ENCODE assay signal across 17 cellular contexts in genomic region chr12:95213928-95214327, GRCh38. TPM values are rescaled to one million over a fixed set of nuclear protein-coding genes. Genes with fewer than 3 reads are reported as not detected.
A peak's percentile ranks its signal among the peaks of the same experiment; 100 is the strongest.
DNase-seq lines count a peak whose midpoint lies in the region; ATAC-seq, FAIRE-seq and TF ChIP-seq lines count a peak whose summit lies in the region.
"Had no signal": no experiment of that assay in that cellular context is flagged by ENCODE, and none has a peak within 500 bp of the region (broad histone marks: within the 10 kb centered on the region; RNA-seq: fewer than 3 reads in every experiment).

No MANE protein-coding gene starts in this region.

- SMC1A ChIA-PET in GM12878 (lab: Charles Lee; ENCODE audit: uncharacterized antibody, unreplicated experiment), result interaction anchor here (1.0 to 1.2 kb wide), 2 partner anchors 72 to 321 kb away, joined by 3 to 4 read pairs; no protein-coding TSS in a partner anchor

- POLR2A ChIA-PET in GM12878 (lab: Charles Lee) (interaction anchor here (1.0 to 2.2 kb wide), 3 partner anchors 9 to 15 kb away, joined by 3 to 7 read pairs (median 5); no protein-coding TSS in a partner anchor), HEK293T (lab: Yijun Ruan, JAX) (interaction anchor here (0.6 kb wide), 1 partner anchor 260 kb away, joined by 4 read pairs; the partner anchor contains the start of gene METAP2)

- H3K27me3 ChIP-seq in cardiac muscle cell (no peaks in the 10 kb centered on the region), right cardiac atrium (ENCODE audit: control insufficient read depth, insufficient read depth) (no peaks in the 10 kb centered on the region), GM12878 (replicated peaks in 1 of 2; ENCODE audit: control insufficient read depth in 2 of 2, insufficient read depth in 2 of 2, low read length in 1 of 2) (no peaks in the 10 kb centered on the region), keratinocyte (ENCODE audit: control insufficient read depth, extremely low read depth, insufficient read depth, low read length) (no peaks in the 10 kb centered on the region), vagina (no peaks in the 10 kb centered on the region)

- no peaks in the 10 kb centered on the region for H3K9me1 ChIP-seq in keratinocyte (ENCODE audit: control insufficient read depth, extremely low read depth, insufficient read depth, low read length)

- TF ChIP-seq RAD21 in GM12878 (IDR thresholded peaks at IDR 0.05; ENCODE audit: insufficient read depth, low read depth, low read length), result no peak

- peak overlapping the region; percentile 49 for H3K27ac ChIP-seq in cardiac muscle cell
- no peak overlapping the region for H3K27ac ChIP-seq in right cardiac atrium (ENCODE audit: low read length)
- H3K27ac ChIP-seq in GM12878 (ENCODE audit: control insufficient read depth, insufficient read depth), result no peak overlapping the region
- H3K27ac ChIP-seq in keratinocyte (ENCODE audit: control insufficient read depth, insufficient read depth, low read length), result peak overlapping the region; percentile 98
- H3K27ac ChIP-seq in vagina, result peak overlapping the region; percentile 49

- H3K4me1 ChIP-seq in cardiac muscle cell (ENCODE audit: low read depth), result peaks cover 18% of the 10 kb centered on the region
- no peaks in the 10 kb centered on the region for H3K4me1 ChIP-seq in right cardiac atrium (ENCODE audit: control insufficient read depth, insufficient read depth, low read length)
- H3K4me1 ChIP-seq in GM12878 (ENCODE audit: control insufficient read depth, insufficient read depth, low read length), result no peaks in the 10 kb centered on the region
- H3K4me1 ChIP-seq in keratinocyte (ENCODE audit: control insufficient read depth, extremely low read depth, insufficient read depth, low read length), result peaks cover 26% of the 10 kb centered on the region
- H3K4me1 ChIP-seq in vagina, result peaks cover 12% of the 10 kb centered on the region

- dilution Hi-C loops in keratinocyte (cut with MboI; ENCODE audit: extremely low pct_ligation_motif_present, low sequenced_read_pairs), result no loop called here

- H3K9me3 ChIP-seq in cardiac muscle cell (ENCODE audit: low read depth) (no peaks in the 10 kb centered on the region), right cardiac atrium (ENCODE audit: control insufficient read depth, low read length) (no peaks in the 10 kb centered on the region), GM12878 (replicated peaks; ENCODE audit: control insufficient read depth, insufficient read depth, low read length) (no peaks in the 10 kb centered on the region), keratinocyte (ENCODE audit: control insufficient read depth, low read depth, low read length) (no peaks in the 10 kb centered on the region), vagina (no peaks in the 10 kb centered on the region)

- peak in 1 of 2 donors; percentile 32 for DNase-seq in cardiac muscle cell (ENCODE audit: low read depth in 1 of 2, low spot score in 1 of 2)
- no peak for DNase-seq in right cardiac atrium
- no peak for DNase-seq in GM12878 (ENCODE audit: low read depth, low spot score)
- DNase-seq in keratinocyte (ENCODE audit: low read depth, low spot score), result no peak
- no peak for DNase-seq in vagina (ENCODE audit: extremely low spot score in 2 of 2)
- DNase-seq in stimulated activated CD4-positive, alpha-beta T cell treated with anti-CD3 and anti-CD28 coated beads, Interleukin-2, amount 100 ng/mL, for 48 hours, result no peak
- no peak for DNase-seq in HEK293T (ENCODE audit: extremely low spot score)
- DNase-seq: ACHN; activated CD4-positive, alpha-beta memory T cell treated with anti-CD3 and anti-CD28 coated beads for 36 hours; activated T-cell treated with anti-CD3 and anti-CD28 coated beads, Interleukin-2, amount 50 U/mL, for 72 hours; CD4-positive, alpha-beta T cell; H7; NCI-H526; RPMI8226 had no signal

- TF ChIP-seq EP300 in GM12878 (IDR thresholded peaks at IDR 0.05; ENCODE audit: borderline replicate concordance in 1 of 2, control insufficient read depth in 1 of 2, low read depth in 2 of 2, low read length in 2 of 2), result no peak

- ATAC-seq in right cardiac atrium, result no peak
- no peak for ATAC-seq in GM12878
- no peak for ATAC-seq in HG03139 (IDR thresholded peaks at IDR 0.05; ENCODE audit: unreplicated experiment)
- ATAC-seq: activated T-cell treated with anti-CD3 and anti-CD28 coated beads, Interleukin-2, amount 50 U/mL, for 72 hours; natural killer cell treated with Interleukin-12 subunit alpha and Interleukin-12 subunit beta and Interleukin-15 and Interleukin-18, amount 100 ng/mL, for 72 hours had no signal

- RAD21 ChIA-PET in GM12878 (lab: Charles Lee; ENCODE audit: unreplicated experiment), result interaction anchor here (3.0 to 5.1 kb wide), 2 partner anchors 16 to 97 kb away, joined by 16 to 38 read pairs; no protein-coding TSS in a partner anchor

- H3K4me3 ChIP-seq in cardiac muscle cell, result no peak overlapping the region
- H3K4me3 ChIP-seq in right cardiac atrium (ENCODE audit: low read length), result no peak overlapping the region
- H3K4me3 ChIP-seq in GM12878, result no peak overlapping the region
- peak overlapping the region; percentile 12 to 97 (median 29) for H3K4me3 ChIP-seq in keratinocyte (ENCODE audit: control insufficient read depth in 2 of 3, extremely low read depth in 1 of 3, insufficient read depth in 2 of 3, low read depth in 1 of 3, low read length in 3 of 3)
- H3K4me3 ChIP-seq in vagina, result no peak overlapping the region

- TF ChIP-seq CTCF in cardiac muscle cell (IDR thresholded peaks at IDR 0.05; ENCODE audit: low read depth, low read length) (no peak), GM12878 (IDR thresholded peaks at IDR 0.05 in 2 of 3, conservative IDR thresholded peaks at IDR 0.05 in 1 of 3; ENCODE audit: control insufficient read depth in 2 of 3, extremely low read depth in 1 of 3, insufficient read depth in 1 of 3, low read depth in 3 of 3, low read length in 3 of 3) (no peak), keratinocyte (optimal IDR thresholded peaks at IDR 0.05 in 1 of 3, IDR thresholded peaks at IDR 0.05 in 1 of 3, conservative IDR thresholded peaks at IDR 0.05 in 1 of 3; ENCODE audit: extremely low read depth in 1 of 3, insufficient read depth in 2 of 3, low read length in 3 of 3) (no peak), vagina (IDR thresholded peaks at IDR 0.05) (no peak)

- intact Hi-C loops in right cardiac atrium (cut with DNase I) (loop anchor here in 3 of 4 donors (10.0 kb wide), 2 partner anchors 49 to 59 kb away; no protein-coding TSS in a partner anchor), GM12878 (cut with micrococcal nuclease; ENCODE audit: unreplicated experiment) (no loop called here), vagina (cut with DNase I) (no loop called here)

- TF ChIP-seq POLR2A in GM12878 (IDR thresholded peaks at IDR 0.05; ENCODE audit: low read depth, low read length) (no peak), vagina (IDR thresholded peaks at IDR 0.05) (no peak)

- no peak for FAIRE-seq in GM12878 (lab: Jason Lieb, UNC)
- peak; percentile 9 for FAIRE-seq in keratinocyte (lab: Jason Lieb, UNC)
- FAIRE-seq: HTR-8/SVneo had no signal

- H3K4me2 ChIP-seq in GM12878 (ENCODE audit: control insufficient read depth, insufficient read depth) (no peak overlapping the region), keratinocyte (ENCODE audit: control insufficient read depth, extremely low read depth, insufficient read depth, low read depth, low read length) (peak overlapping the region; percentile 94)

- no peaks in the 10 kb centered on the region for H3K36me3 ChIP-seq in cardiac muscle cell
- no peaks in the 10 kb centered on the region for H3K36me3 ChIP-seq in GM12878 (ENCODE audit: control insufficient read depth in 2 of 2, insufficient read depth in 2 of 2, low read length in 1 of 2)
- peaks cover 5 to 6% of the 10 kb centered on the region in 2 experiments for H3K36me3 ChIP-seq in keratinocyte (ENCODE audit: control insufficient read depth in 2 of 2, extremely low read depth in 1 of 2, insufficient read depth in 2 of 2, low read length in 2 of 2)
- H3K36me3 ChIP-seq in vagina, result no peaks in the 10 kb centered on the region

- whole genome bisulfite sequencing in right cardiac atrium, result 62% methylated on average over 1 of the region's 1 CpG
- WGBS in GM12878 (ENCODE audit: insufficient coverage, insufficient replicate concordance, low lambda C conversion rate, missing lambda C conversion rate), result 50% methylated on average over 1 of the region's 1 CpG

- no peaks in the 10 kb centered on the region for H4K20me1 ChIP-seq in GM12878 (ENCODE audit: control insufficient read depth, insufficient read depth)
- no peaks in the 10 kb centered on the region for H4K20me1 ChIP-seq in keratinocyte (ENCODE audit: control insufficient read depth, extremely low read depth, insufficient read depth, low read length)

- H3K79me2 ChIP-seq in GM12878 (ENCODE audit: control insufficient read depth, insufficient read depth, low read length), result peaks cover 35% of the 10 kb centered on the region
- H3K79me2 ChIP-seq in keratinocyte (ENCODE audit: control insufficient read depth, insufficient read depth, low read length), result peaks cover 92% of the 10 kb centered on the region

- BruUV-seq in GM12878 (replicated peaks; lab: Mats Ljungman, UMichigan), result no TSS peak

- H3K9ac ChIP-seq in GM12878 (ENCODE audit: control insufficient read depth, insufficient read depth, low read length), result no peak overlapping the region
- peak overlapping the region; percentile 99 for H3K9ac ChIP-seq in keratinocyte (ENCODE audit: control insufficient read depth, extremely low read depth, insufficient read depth, low read length)

- CTCF ChIA-PET in GM12878 (lab: Yijun Ruan, JAX) (interaction anchor here (0.6 to 4.4 kb wide), 4 partner anchors 12 to 128 kb away, joined by 3 to 46 read pairs (median 4); no protein-coding TSS in a partner anchor), HEK293T (lab: Yijun Ruan, JAX) (interaction anchor here (0.6 kb wide), 1 partner anchor 651 kb away, joined by 4 read pairs; no protein-coding TSS in a partner anchor)

- H2AFZ ChIP-seq in GM12878 (ENCODE audit: control insufficient read depth, low read depth, low read length) (no peak overlapping the region), keratinocyte (ENCODE audit: control insufficient read depth, low read length) (no peak overlapping the region)

- in situ Hi-C loops in GM12878 (cut with MboI), result no loop called here

RNA-seq across cellular contexts. Expression of gene FGD6, which starts 3.3 kb away (rescaled TPM):
- 12.4 and 19.4 TPM in 2 replicates for total RNA-seq in cardiac muscle cell
- 10.7 and 13.2 TPM in 2 replicates for polyA plus RNA-seq in cardiac muscle cell
- total RNA-seq in right cardiac atrium, result 10 to 100 TPM; 18.9 to 23.8 (median 20.8) TPM
- 2.9 TPM for polyA plus RNA-seq in right cardiac atrium
- total RNA-seq in GM12878 (2013; cell fraction: nucleolus; rRNA removed), result 6.2 and 7.0 TPM in 2 replicates
- 8.5 and 9.3 TPM in 2 replicates for total RNA-seq in GM12878 (2014; rRNA removed)
- total RNA-seq in GM12878 (2014; rRNA removed; fragmentation: Illumina TruSeq; extraction: Trizol), result 12.3 and 12.8 TPM in 2 replicates
- 11.6 and 15.5 TPM in 2 replicates for total RNA-seq in GM12878 (2021)
- 1.2 TPM for polyA plus RNA-seq in GM12878 (2011; ENCODE audit: low read depth)
- polyA plus RNA-seq in GM12878 (2011; rRNA removed), result 2.8 and 3.4 TPM in 2 replicates
- 1.2 and 1.3 TPM in 2 replicates for polyA plus RNA-seq in GM12878 (2011; cell fraction: cytosol; rRNA removed)
- polyA plus RNA-seq in GM12878 (2011; cell fraction: nucleus; rRNA removed), result 1.8 and 2.4 TPM in 2 replicates
- 1.2 and 1.5 TPM in 2 replicates for polyA plus RNA-seq in GM12878 (2012)
- polyA plus RNA-seq in GM12878 (2014; fragmentation: Illumina TruSeq; extraction: Trizol), result 9.3 and 11.5 TPM in 2 replicates
- 1 to 10 TPM; 2.4 to 3.3 TPM for polyA plus RNA-seq in GM12878 (2014; fragmentation: Nextera tagmentation; extraction: Ambion mirVana)
- polyA plus RNA-seq in GM12878 (2014; rRNA removed), result 5.7 and 6.1 TPM in 2 replicates
- 1 to 10 TPM; 9.4 to 9.6 TPM for polyA plus RNA-seq in GM12878 (2016; fragmentation: Nextera tagmentation; extraction: Ambion mirVana)
- polyA minus RNA-seq in GM12878 (2011; rRNA and poly(A)+ RNA removed), result 3.5 and 4.2 TPM in 2 replicates
- 2.1 and 3.1 TPM in 2 replicates for polyA minus RNA-seq in GM12878 (2011; cell fraction: cytosol; rRNA and poly(A)+ RNA removed)
- polyA minus RNA-seq in GM12878 (2011; cell fraction: nucleus; rRNA and poly(A)+ RNA removed), result 2.9 and 4.3 TPM in 2 replicates
- 40.4 to 54.2 TPM (median 50.8 TPM) in 3 replicates for polyA plus RNA-seq in keratinocyte
- 6.6 TPM for polyA plus RNA-seq in keratinocyte (2011; ENCODE audit: low read depth)
- 25.0 and 52.1 TPM in 2 replicates for polyA plus RNA-seq in keratinocyte (2011; cell fraction: cytosol; rRNA removed)
- 75.5 and 92.1 TPM in 2 replicates for polyA plus RNA-seq in keratinocyte (2011; cell fraction: nucleus; rRNA removed)
- polyA plus RNA-seq in keratinocyte (2012; ENCODE audit: low replicate concordance), result 9.7 and 34.8 TPM in 2 replicates
- 16.1 to 84.1 TPM (median 45.5 TPM) in 3 replicates for polyA minus RNA-seq in keratinocyte
- 58.5 TPM for polyA minus RNA-seq in keratinocyte (2011; cell fraction: cytosol; rRNA and poly(A)+ RNA removed)
- 60.4 and 108 TPM in 2 replicates for polyA minus RNA-seq in keratinocyte (2011; cell fraction: nucleus; rRNA and poly(A)+ RNA removed)
- 17.7 TPM for total RNA-seq in vagina

RNA-seq across cellular contexts. Expression of gene VEZT, which starts 3.7 kb away (rescaled TPM):
- 50.6 and 52.5 TPM in 2 replicates for total RNA-seq in cardiac muscle cell
- polyA plus RNA-seq in cardiac muscle cell, result 56.9 and 62.9 TPM in 2 replicates
- total RNA-seq in right cardiac atrium, result 10 to 100 TPM; 58.9 to 78.6 (median 69.9) TPM
- 20.8 TPM for polyA plus RNA-seq in right cardiac atrium
- total RNA-seq in GM12878 (2013; cell fraction: nucleolus; rRNA removed), result 290 and 298 TPM in 2 replicates
- total RNA-seq in GM12878 (2014; rRNA removed), result 66.9 and 76.1 TPM in 2 replicates
- 88.4 and 93.8 TPM in 2 replicates for total RNA-seq in GM12878 (2014; rRNA removed; fragmentation: Illumina TruSeq; extraction: Trizol)
- total RNA-seq in GM12878 (2021), result 61.3 and 65.4 TPM in 2 replicates
- polyA plus RNA-seq in GM12878 (2011; ENCODE audit: low read depth), result 24.2 TPM
- 134 and 148 TPM in 2 replicates for polyA plus RNA-seq in GM12878 (2011; rRNA removed)
- 49.8 and 63.4 TPM in 2 replicates for polyA plus RNA-seq in GM12878 (2011; cell fraction: cytosol; rRNA removed)
- polyA plus RNA-seq in GM12878 (2011; cell fraction: nucleus; rRNA removed), result 52.1 and 59.0 TPM in 2 replicates
- polyA plus RNA-seq in GM12878 (2012), result 33.9 and 41.9 TPM in 2 replicates
- 100 and 126 TPM in 2 replicates for polyA plus RNA-seq in GM12878 (2014; fragmentation: Illumina TruSeq; extraction: Trizol)
- 10 to 100 TPM; 32.8 to 35.6 TPM for polyA plus RNA-seq in GM12878 (2014; fragmentation: Nextera tagmentation; extraction: Ambion mirVana)
- polyA plus RNA-seq in GM12878 (2014; rRNA removed), result 49.7 and 67.3 TPM in 2 replicates
- 10 to 100 TPM; 49.1 to 49.4 TPM for polyA plus RNA-seq in GM12878 (2016; fragmentation: Nextera tagmentation; extraction: Ambion mirVana)
- 82.9 and 124 TPM in 2 replicates for polyA minus RNA-seq in GM12878 (2011; rRNA and poly(A)+ RNA removed)
- 20.4 and 35.5 TPM in 2 replicates for polyA minus RNA-seq in GM12878 (2011; cell fraction: cytosol; rRNA and poly(A)+ RNA removed)
- 47.4 and 67.4 TPM in 2 replicates for polyA minus RNA-seq in GM12878 (2011; cell fraction: nucleus; rRNA and poly(A)+ RNA removed)
- 106 to 183 TPM (median 169 TPM) in 3 replicates for polyA plus RNA-seq in keratinocyte
- polyA plus RNA-seq in keratinocyte (2011; ENCODE audit: low read depth), result 123 TPM
- 78.2 and 178 TPM in 2 replicates for polyA plus RNA-seq in keratinocyte (2011; cell fraction: cytosol; rRNA removed)
- polyA plus RNA-seq in keratinocyte (2011; cell fraction: nucleus; rRNA removed), result 163 and 205 TPM in 2 replicates
- 35.9 and 70.7 TPM in 2 replicates for polyA plus RNA-seq in keratinocyte (2012; ENCODE audit: low replicate concordance)
- 32.8 to 160 TPM (median 127 TPM) in 3 replicates for polyA minus RNA-seq in keratinocyte
- 69.1 TPM for polyA minus RNA-seq in keratinocyte (2011; cell fraction: cytosol; rRNA and poly(A)+ RNA removed)
- 104 and 211 TPM in 2 replicates for polyA minus RNA-seq in keratinocyte (2011; cell fraction: nucleus; rRNA and poly(A)+ RNA removed)
- total RNA-seq in vagina, result 63.3 TPM

Comparison
In these comparisons a context has a peak if more than half of its experiments do, and no peak if none do; other contexts are left out.
1. H3K27ac ChIP-seq: peak in cardiac muscle cell (single experiment), keratinocyte (single experiment) and vagina (single experiment); none in right cardiac atrium (single experiment) and GM12878 (single experiment).
2. H3K4me3 ChIP-seq: peak in keratinocyte (3 of 3); none in cardiac muscle cell (single experiment), right cardiac atrium (single experiment), GM12878 (single experiment) and vagina (0 of 2).
3. intact Hi-C loops: an anchor here in right cardiac atrium (10.0 kb wide); none called in GM12878 and vagina.